ENCODE assay signal across 10 cellular contexts in the genomic region with DNA sequence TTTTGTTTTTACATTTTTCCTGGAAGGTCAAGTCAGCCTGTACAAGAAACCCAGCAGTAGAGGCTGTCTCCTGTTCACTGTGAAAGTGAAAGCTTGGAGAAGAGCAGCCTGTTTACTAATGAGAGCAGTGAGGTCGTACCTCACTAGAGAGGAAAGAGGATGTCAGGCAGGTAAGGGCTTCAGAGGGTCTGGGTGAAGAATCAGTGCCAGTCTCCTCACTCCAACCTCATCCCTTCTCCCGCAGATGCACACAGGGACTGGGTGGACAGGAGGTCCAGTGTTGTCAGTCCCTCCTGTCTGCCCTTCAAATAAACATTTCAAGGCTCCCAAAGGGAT.
A peak's percentile ranks its signal among the peaks of the same experiment; 100 is the strongest.
DNase-seq lines count a peak whose midpoint lies in the region; ATAC-seq and TF ChIP-seq lines count a peak whose summit lies in the region.
"Had no signal": no experiment of that assay in that cellular context is flagged by ENCODE, and none has a peak within 500 bp of the region (broad histone marks: within the 10 kb centered on the region; RNA-seq: fewer than 3 reads in every experiment).

No MANE protein-coding gene starts in this region.

- no peaks in the 10 kb centered on the region for H3K36me3 Mint-ChIP-seq in CD4-positive, alpha-beta T cell (ENCODE audit: low read depth)
- H3K36me3 Mint-ChIP-seq in T-helper 2 cell treated with Interferon-gamma antibody and Interleukin-4, amounts not matched to agents 5 μg/mL and 100 μg/mL, for 36 hours (ENCODE audit: low read depth), result no peaks in the 10 kb centered on the region
- H3K36me3 Mint-ChIP-seq in immature natural killer cell, result no peaks in the 10 kb centered on the region

- peak overlapping the region; percentile 90 for H3K27ac Mint-ChIP-seq in CD4-positive, alpha-beta T cell
- H3K27ac Mint-ChIP-seq in T-helper 2 cell treated with Interferon-gamma antibody and Interleukin-4, amounts not matched to agents 5 μg/mL and 100 μg/mL, for 36 hours, result peak overlapping the region; percentile 60
- peak overlapping the region in 1 of 6 donors; percentile 14 for H3K27ac Mint-ChIP-seq in immature natural killer cell

- CTCF ChIA-PET in CD4-positive, alpha-beta T cell (lab: Charles Lee), result interaction anchor here (1.1 kb wide), 1 partner anchor 1792 kb away, joined by 3 read pairs; no protein-coding TSS in a partner anchor

- H3K9me3 Mint-ChIP-seq in CD4-positive, alpha-beta T cell, result no peaks in the 10 kb centered on the region
- H3K9me3 Mint-ChIP-seq in T-helper 2 cell treated with Interferon-gamma antibody and Interleukin-4, amounts not matched to agents 5 μg/mL and 100 μg/mL, for 36 hours, result no peaks in the 10 kb centered on the region
- H3K9me3 Mint-ChIP-seq in immature natural killer cell, result no peaks in the 10 kb centered on the region
- H3K9me3 Mint-ChIP-seq: neural crest cell had no signal

- H3K4me1 Mint-ChIP-seq in CD4-positive, alpha-beta T cell (ENCODE audit: low read depth), result peaks cover 23% of the 10 kb centered on the region
- H3K4me1 Mint-ChIP-seq in T-helper 2 cell treated with Interferon-gamma antibody and Interleukin-4, amounts not matched to agents 5 μg/mL and 100 μg/mL, for 36 hours (ENCODE audit: low read depth), result peaks cover 14% of the 10 kb centered on the region
- H3K4me1 Mint-ChIP-seq in immature natural killer cell, result peaks cover 0 to 7% of the 10 kb centered on the region in 2 donors

- H3K4me1 ChIP-seq in BE2C, result no peaks in the 10 kb centered on the region

- intact Hi-C loops in CD4-positive, alpha-beta T cell (cut with DNase I, micrococcal nuclease), result loop anchor here in 1 of 2 experiments (10.0 kb wide), 1 partner anchor 184 kb away; no protein-coding TSS in a partner anchor

- no peaks in the 10 kb centered on the region for H3K27me3 ChIP-seq in CD4-positive, alpha-beta T cell (ENCODE audit: control insufficient read depth, insufficient read depth, low read length)
- H3K27me3 ChIP-seq in BE2C, result peaks cover 35% of the 10 kb centered on the region

- TF ChIP-seq CTCF in CD4-positive, alpha-beta T cell (IDR thresholded peaks at IDR 0.05), result no peak
- TF ChIP-seq CTCF in BE2C (IDR thresholded peaks at IDR 0.05; ENCODE audit: low read depth, low read length), result no peak

- H3K4me3 Mint-ChIP-seq in CD4-positive, alpha-beta T cell, result peak overlapping the region; percentile 84
- H3K4me3 Mint-ChIP-seq in T-helper 2 cell treated with Interferon-gamma antibody and Interleukin-4, amounts not matched to agents 5 μg/mL and 100 μg/mL, for 36 hours, result peak overlapping the region; percentile 57
- peak overlapping the region in 1 of 5 donors; percentile 66 for H3K4me3 Mint-ChIP-seq in immature natural killer cell
- H3K4me3 Mint-ChIP-seq: neural crest cell had no signal

- H3K4me3 ChIP-seq in BE2C (ENCODE audit: low read depth, low read length), result no peak overlapping the region

- ATAC-seq in CD4-positive, alpha-beta T cell (ENCODE audit: poor library complexity), result peak; percentile 84
- ATAC-seq in left lobe of liver, result peak; percentile 31

- no peaks in the 10 kb centered on the region for H3K9me3 ChIP-seq in CD4-positive, alpha-beta T cell (ENCODE audit: control insufficient read depth, low read length)
- H3K9me3 ChIP-seq in BE2C, result no peaks in the 10 kb centered on the region; the same call in 1 of the 2 replicates

- POLR2A ChIA-PET in CD4-positive, alpha-beta T cell (lab: Charles Lee), result interaction anchor here (0.7 to 1.5 kb wide), 9 partner anchors 9 to 1806 kb away, joined by 3 to 6 read pairs (median 3); partner anchors contain the start of gene KLF5

- peak overlapping the region; percentile 31 for H3K27ac ChIP-seq in CD4-positive, alpha-beta T cell (ENCODE audit: low read depth, low read length)

- peak in 4 of 10 experiments; percentile 1 to 36 (median 18) for DNase-seq in CD4-positive, alpha-beta T cell
- DNase-seq in Daoy (ENCODE audit: low read depth) (peak; percentile 1), left lobe of liver (ENCODE audit: low spot score) (no peak), BE2C (no peak), HuH-7.5 (ENCODE audit: low spot score) (no peak), immature natural killer cell (no peak)
- DNase-seq in T-helper 2 cell treated with Interferon-gamma antibody and Interleukin-4, amounts not matched to agents 5 μg/mL and 100 μg/mL, for 36 hours (ENCODE audit: low spot score), result no peak
- DNase-seq: COR-L47, T1000 had no signal

- H3K36me3 ChIP-seq in BE2C, result no peaks in the 10 kb centered on the region

- no peaks in the 10 kb centered on the region for H3K27me3 Mint-ChIP-seq in CD4-positive, alpha-beta T cell
- peaks cover 4% of the 10 kb centered on the region for H3K27me3 Mint-ChIP-seq in T-helper 2 cell treated with Interferon-gamma antibody and Interleukin-4, amounts not matched to agents 5 μg/mL and 100 μg/mL, for 36 hours (ENCODE audit: low read depth)
- H3K27me3 Mint-ChIP-seq in immature natural killer cell (ENCODE audit: low read depth in 3 of 3), result peaks cover 0 to 9% (median 0%) of the 10 kb centered on the region in 3 donors
